ENCODE assay signal across 20 cellular contexts in the genomic region with DNA sequence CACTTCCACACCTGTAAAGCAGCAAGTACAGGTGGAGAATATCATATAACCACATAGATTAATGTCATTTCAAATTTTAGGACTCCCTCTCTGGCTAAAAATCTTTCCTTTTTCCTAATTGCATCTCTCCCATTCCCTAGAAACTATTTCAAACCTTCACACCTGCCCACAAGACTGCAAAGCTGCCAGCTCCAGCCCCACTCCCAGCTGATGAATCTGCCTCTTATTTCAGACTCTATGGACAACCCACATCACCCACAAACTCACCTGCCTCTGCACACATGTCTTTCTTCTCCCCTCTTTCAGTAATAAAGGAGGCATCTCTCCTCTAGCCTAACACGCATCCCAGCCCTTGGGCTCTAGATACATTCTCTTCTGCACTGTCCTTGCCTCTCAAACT.
"Had no signal": no experiment of that assay in that cellular context is flagged by ENCODE, and none has a peak within 500 bp of the region (broad histone marks: within the 10 kb centered on the region; RNA-seq: fewer than 3 reads in every experiment).

No MANE protein-coding gene starts in this region.

- H3K4me1 ChIP-seq: neural progenitor cell, pancreas, psoas muscle, right lobe of liver, sigmoid colon, thyroid gland, tibial nerve, upper lobe of left lung, vagina had no signal

- DNase-seq: naive thymus-derived CD4-positive, alpha-beta T cell; natural killer cell; pancreas; psoas muscle; right cardiac atrium; right lobe of liver; sigmoid colon; small intestine; stimulated activated CD4-positive, alpha-beta T cell treated with anti-CD3 and anti-CD28 coated beads, Interleukin-15, amount 100 ng/mL, for 24 hours; stimulated activated CD4-positive, alpha-beta T cell treated with anti-CD3 and anti-CD28 coated beads, Interleukin-4, amount 100 ng/mL, for 1 hour; stimulated activated naive B cell treated with anti-CD40 and anti-IgM and Interleukin-4, amounts not matched to agents 10 μg/mL and 1 μg/mL and 100 μg/mL, for 72 hours; stimulated activated naive CD4-positive, alpha-beta T cell treated with Interleukin-2 at 50 U/mL for 16 hours; stomach; thyroid gland; trophoblast cell; upper lobe of left lung had no signal

- H3K9me3 ChIP-seq: pancreas, psoas muscle, right lobe of liver, sigmoid colon, stomach, thoracic aorta, thyroid gland, tibial nerve, upper lobe of left lung, vagina had no signal

- H3K4me3 ChIP-seq: neural progenitor cell, pancreas, psoas muscle, right lobe of liver, sigmoid colon, stomach, thoracic aorta, thyroid gland, tibial nerve, upper lobe of left lung, vagina had no signal

- H3K36me3 ChIP-seq: neural progenitor cell, pancreas, right lobe of liver, sigmoid colon, stomach, thoracic aorta, thyroid gland, tibial nerve, upper lobe of left lung, vagina had no signal

- H3K27me3 ChIP-seq: neural progenitor cell, pancreas, right lobe of liver, sigmoid colon, stomach, thyroid gland, tibial nerve, upper lobe of left lung, vagina had no signal

- H3K27ac ChIP-seq: neural progenitor cell, pancreas, psoas muscle, right lobe of liver, sigmoid colon, stomach, thoracic aorta, thyroid gland, tibial nerve, upper lobe of left lung, vagina had no signal
